8 cellular contexts compared by ENCODE assay signal in genomic region chr19:42184401-42184861, GRCh38. TPM values are rescaled to one million over a fixed set of nuclear protein-coding genes. Genes with fewer than 3 reads are reported as not detected.
A peak's percentile ranks its signal among the peaks of the same experiment; 100 is the strongest.
DNase-seq lines count a peak whose midpoint lies in the region; ATAC-seq, FAIRE-seq and TF ChIP-seq lines count a peak whose summit lies in the region.

No MANE protein-coding gene starts in this region.

- no peaks in the 10 kb centered on the region for H3K9me3 ChIP-seq in left ventricle myocardium inferior (replicated peaks)

- no peak overlapping the region for H3K4me3 ChIP-seq in NB4 (ENCODE audit: low read depth, low read length)
- H3K4me3 ChIP-seq in left ventricle myocardium inferior = no peak overlapping the region

- no peaks in the 10 kb centered on the region for H3K36me3 ChIP-seq in left ventricle myocardium inferior

- DNase-seq in NB4 (ENCODE audit: low read depth) (peak; percentile 68), T follicular helper cell (ENCODE audit: low read depth) (peak; percentile 51), left ventricle myocardium inferior (peak; percentile 70), retina (peak; percentile 88)
- peak; percentile 84 for DNase-seq in activated naive CD8-positive, alpha-beta T cell treated with anti-CD3 and anti-CD28 coated beads, Interleukin-2, amount 50 U/mL, for 24 hours

- H3K4me1 Mint-ChIP-seq in activated naive CD8-positive, alpha-beta T cell treated with anti-CD3 and anti-CD28 coated beads, Interleukin-2, amount 50 U/mL, for 24 hours = peaks cover 28% of the 10 kb centered on the region

- peak overlapping the region; percentile 30 for H3K27ac Mint-ChIP-seq in activated naive CD8-positive, alpha-beta T cell treated with anti-CD3 and anti-CD28 coated beads, Interleukin-2, amount 50 U/mL, for 24 hours

- peak; percentile 75 for ATAC-seq in activated naive CD8-positive, alpha-beta T cell treated with anti-CD3 and anti-CD28 coated beads, Interleukin-2, amount 50 U/mL, for 24 hours
- no peak for ATAC-seq in GM21737 (IDR thresholded peaks at IDR 0.05; ENCODE audit: unreplicated experiment)
- ATAC-seq in GM19463 (IDR thresholded peaks at IDR 0.05; ENCODE audit: unreplicated experiment) = no peak

- intact Hi-C loops in left ventricle myocardium inferior (cut with micrococcal nuclease) = loop anchor here (10.0 kb wide), 1 partner anchor 50 kb away; the partner anchor contains the start of gene POU2F2

- no peak for TF ChIP-seq POLR2A in NB4 (IDR thresholded peaks at IDR 0.05; ENCODE audit: extremely low read depth, insufficient read length)

- H3K27me3 Mint-ChIP-seq in activated naive CD8-positive, alpha-beta T cell treated with anti-CD3 and anti-CD28 coated beads, Interleukin-2, amount 50 U/mL, for 24 hours = peaks cover 8% of the 10 kb centered on the region

- no peaks in the 10 kb centered on the region for H3K9me3 Mint-ChIP-seq in activated naive CD8-positive, alpha-beta T cell treated with anti-CD3 and anti-CD28 coated beads, Interleukin-2, amount 50 U/mL, for 24 hours

- H3K27ac ChIP-seq in left ventricle myocardium inferior (replicated peaks) = no peak overlapping the region

- FAIRE-seq in G401.6 (lab: Jason Lieb, UNC) = peak; percentile 78

- peaks cover 42% of the 10 kb centered on the region for H3K27me3 ChIP-seq in left ventricle myocardium inferior (ENCODE audit: low read depth)

- no peaks in the 10 kb centered on the region for H3K36me3 Mint-ChIP-seq in activated naive CD8-positive, alpha-beta T cell treated with anti-CD3 and anti-CD28 coated beads, Interleukin-2, amount 50 U/mL, for 24 hours (ENCODE audit: low read depth)

- no peak overlapping the region for H3K4me3 Mint-ChIP-seq in activated naive CD8-positive, alpha-beta T cell treated with anti-CD3 and anti-CD28 coated beads, Interleukin-2, amount 50 U/mL, for 24 hours

- no peaks in the 10 kb centered on the region for H3K4me1 ChIP-seq in left ventricle myocardium inferior

- peak; percentile 63 for TF ChIP-seq CTCF in NB4 (IDR thresholded peaks at IDR 0.05; ENCODE audit: low read depth, low read length)
- peak; percentile 89 for TF ChIP-seq CTCF in left ventricle myocardium inferior (IDR thresholded peaks at IDR 0.05; ENCODE audit: borderline replicate concordance)

RNA-seq across cellular contexts. Expression of gene DEDD2, which starts 33.0 kb away (rescaled TPM):
- 15.8 TPM for total RNA-seq in left ventricle myocardium inferior

RNA-seq across cellular contexts. Expression of gene ZNF526, which starts 35.7 kb away (rescaled TPM):
- 5.9 TPM for total RNA-seq in left ventricle myocardium inferior

RNA-seq across cellular contexts. Expression of gene POU2F2, which starts 52.2 kb away (rescaled TPM):
- 1.2 TPM for total RNA-seq in left ventricle myocardium inferior

RNA-seq across cellular contexts. Expression of gene GSK3A, which starts 58.0 kb away (rescaled TPM):
- 37.6 TPM for total RNA-seq in left ventricle myocardium inferior
